In the genomic region with DNA sequence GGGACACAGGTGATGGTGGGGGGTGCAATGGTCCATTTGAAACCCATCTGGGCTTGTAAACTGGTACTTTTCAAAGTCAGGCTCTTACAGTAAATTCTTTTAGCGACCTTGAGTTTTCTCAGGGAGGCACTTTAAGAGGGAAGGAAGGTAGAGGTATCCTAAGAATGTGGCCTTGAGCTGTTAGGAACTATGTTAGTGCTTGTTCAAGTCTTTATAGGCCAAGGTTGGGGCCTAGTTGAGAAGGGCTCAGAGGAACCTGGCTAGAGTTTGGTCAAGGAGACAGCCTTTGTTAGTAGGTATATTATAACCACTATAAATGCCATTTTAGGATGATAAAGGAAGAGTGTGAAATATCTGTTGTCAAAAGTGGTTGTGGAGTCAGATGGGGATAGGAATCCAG, we compare ENCODE assay signal across 1 cellular context.
TF ChIP-seq lines count a peak whose summit lies in the region.

No MANE protein-coding gene starts in this region.

TF ChIP-seq in GM23338, 12 proteins besides CTCF, POLR2A, EP300 and RAD21 (continued from another document):
- TF ChIP-seq, protein P1, sequence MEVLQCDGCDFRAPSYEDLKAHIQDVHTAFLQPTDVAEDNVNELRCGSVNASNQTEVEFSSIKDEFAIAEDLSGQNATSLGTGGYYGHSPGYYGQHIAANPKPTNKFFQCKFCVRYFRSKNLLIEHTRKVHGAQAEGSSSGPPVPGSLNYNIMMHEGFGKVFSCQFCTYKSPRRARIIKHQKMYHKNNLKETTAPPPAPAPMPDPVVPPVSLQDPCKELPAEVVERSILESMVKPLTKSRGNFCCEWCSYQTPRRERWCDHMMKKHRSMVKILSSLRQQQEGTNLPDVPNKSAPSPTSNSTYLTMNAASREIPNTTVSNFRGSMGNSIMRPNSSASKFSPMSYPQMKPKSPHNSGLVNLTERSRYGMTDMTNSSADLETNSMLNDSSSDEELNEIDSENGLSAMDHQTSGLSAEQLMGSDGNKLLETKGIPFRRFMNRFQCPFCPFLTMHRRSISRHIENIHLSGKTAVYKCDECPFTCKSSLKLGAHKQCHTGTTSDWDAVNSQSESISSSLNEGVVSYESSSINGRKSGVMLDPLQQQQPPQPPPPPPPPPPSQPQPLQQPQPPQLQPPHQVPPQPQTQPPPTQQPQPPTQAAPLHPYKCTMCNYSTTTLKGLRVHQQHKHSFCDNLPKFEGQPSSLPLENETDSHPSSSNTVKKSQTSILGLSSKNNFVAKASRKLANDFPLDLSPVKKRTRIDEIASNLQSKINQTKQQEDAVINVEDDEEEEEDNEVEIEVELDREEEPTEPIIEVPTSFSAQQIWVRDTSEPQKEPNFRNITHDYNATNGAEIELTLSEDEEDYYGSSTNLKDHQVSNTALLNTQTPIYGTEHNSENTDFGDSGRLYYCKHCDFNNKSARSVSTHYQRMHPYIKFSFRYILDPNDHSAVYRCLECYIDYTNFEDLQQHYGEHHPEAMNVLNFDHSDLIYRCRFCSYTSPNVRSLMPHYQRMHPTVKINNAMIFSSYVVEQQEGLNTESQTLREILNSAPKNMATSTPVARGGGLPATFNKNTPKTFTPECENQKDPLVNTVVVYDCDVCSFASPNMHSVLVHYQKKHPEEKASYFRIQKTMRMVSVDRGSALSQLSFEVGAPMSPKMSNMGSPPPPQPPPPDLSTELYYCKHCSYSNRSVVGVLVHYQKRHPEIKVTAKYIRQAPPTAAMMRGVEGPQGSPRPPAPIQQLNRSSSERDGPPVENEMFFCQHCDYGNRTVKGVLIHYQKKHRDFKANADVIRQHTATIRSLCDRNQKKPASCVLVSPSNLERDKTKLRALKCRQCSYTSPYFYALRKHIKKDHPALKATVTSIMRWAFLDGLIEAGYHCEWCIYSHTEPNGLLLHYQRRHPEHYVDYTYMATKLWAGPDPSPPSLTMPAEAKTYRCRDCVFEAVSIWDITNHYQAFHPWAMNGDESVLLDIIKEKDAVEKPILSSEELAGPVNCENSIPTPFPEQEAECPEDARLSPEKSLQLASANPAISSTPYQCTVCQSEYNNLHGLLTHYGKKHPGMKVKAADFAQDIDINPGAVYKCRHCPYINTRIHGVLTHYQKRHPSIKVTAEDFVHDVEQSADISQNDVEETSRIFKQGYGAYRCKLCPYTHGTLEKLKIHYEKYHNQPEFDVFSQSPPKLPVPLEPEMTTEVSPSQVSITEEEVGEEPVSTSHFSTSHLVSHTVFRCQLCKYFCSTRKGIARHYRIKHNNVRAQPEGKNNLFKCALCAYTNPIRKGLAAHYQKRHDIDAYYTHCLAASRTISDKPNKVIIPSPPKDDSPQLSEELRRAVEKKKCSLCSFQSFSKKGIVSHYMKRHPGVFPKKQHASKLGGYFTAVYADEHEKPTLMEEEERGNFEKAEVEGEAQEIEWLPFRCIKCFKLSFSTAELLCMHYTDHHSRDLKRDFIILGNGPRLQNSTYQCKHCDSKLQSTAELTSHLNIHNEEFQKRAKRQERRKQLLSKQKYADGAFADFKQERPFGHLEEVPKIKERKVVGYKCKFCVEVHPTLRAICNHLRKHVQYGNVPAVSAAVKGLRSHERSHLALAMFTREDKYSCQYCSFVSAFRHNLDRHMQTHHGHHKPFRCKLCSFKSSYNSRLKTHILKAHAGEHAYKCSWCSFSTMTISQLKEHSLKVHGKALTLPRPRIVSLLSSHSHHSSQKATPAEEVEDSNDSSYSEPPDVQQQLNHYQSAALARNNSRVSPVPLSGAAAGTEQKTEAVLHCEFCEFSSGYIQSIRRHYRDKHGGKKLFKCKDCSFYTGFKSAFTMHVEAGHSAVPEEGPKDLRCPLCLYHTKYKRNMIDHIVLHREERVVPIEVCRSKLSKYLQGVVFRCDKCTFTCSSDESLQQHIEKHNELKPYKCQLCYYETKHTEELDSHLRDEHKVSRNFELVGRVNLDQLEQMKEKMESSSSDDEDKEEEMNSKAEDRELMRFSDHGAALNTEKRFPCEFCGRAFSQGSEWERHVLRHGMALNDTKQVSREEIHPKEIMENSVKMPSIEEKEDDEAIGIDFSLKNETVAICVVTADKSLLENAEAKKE (CRISPR knock-in tag; IDR thresholded peaks at IDR 0.05), result no peak
- TF ChIP-seq STAT1 (IDR thresholded peaks at IDR 0.05; ENCODE audit: unreplicated experiment) (no peak), EZH2phosphoT487 (IDR thresholded peaks at IDR 0.05; ENCODE audit: unreplicated experiment) (no peak), ZNF331 (CRISPR knock-in tag; IDR thresholded peaks at IDR 0.05; ENCODE audit: low read depth) (no peak), ZNF114 (CRISPR knock-in tag; IDR thresholded peaks at IDR 0.05) (no peak), CREB1 (CRISPR knock-in tag; IDR thresholded peaks at IDR 0.05; ENCODE audit: low read depth) (no peak), POLR2AphosphoS5 (IDR thresholded peaks at IDR 0.05; ENCODE audit: low read depth) (no peak), JUNB (IDR thresholded peaks at IDR 0.05; ENCODE audit: unreplicated experiment) (no peak), EZH2 (IDR thresholded peaks at IDR 0.05; ENCODE audit: low read depth, unreplicated experiment) (no peak)
- TF ChIP-seq, protein P2, sequence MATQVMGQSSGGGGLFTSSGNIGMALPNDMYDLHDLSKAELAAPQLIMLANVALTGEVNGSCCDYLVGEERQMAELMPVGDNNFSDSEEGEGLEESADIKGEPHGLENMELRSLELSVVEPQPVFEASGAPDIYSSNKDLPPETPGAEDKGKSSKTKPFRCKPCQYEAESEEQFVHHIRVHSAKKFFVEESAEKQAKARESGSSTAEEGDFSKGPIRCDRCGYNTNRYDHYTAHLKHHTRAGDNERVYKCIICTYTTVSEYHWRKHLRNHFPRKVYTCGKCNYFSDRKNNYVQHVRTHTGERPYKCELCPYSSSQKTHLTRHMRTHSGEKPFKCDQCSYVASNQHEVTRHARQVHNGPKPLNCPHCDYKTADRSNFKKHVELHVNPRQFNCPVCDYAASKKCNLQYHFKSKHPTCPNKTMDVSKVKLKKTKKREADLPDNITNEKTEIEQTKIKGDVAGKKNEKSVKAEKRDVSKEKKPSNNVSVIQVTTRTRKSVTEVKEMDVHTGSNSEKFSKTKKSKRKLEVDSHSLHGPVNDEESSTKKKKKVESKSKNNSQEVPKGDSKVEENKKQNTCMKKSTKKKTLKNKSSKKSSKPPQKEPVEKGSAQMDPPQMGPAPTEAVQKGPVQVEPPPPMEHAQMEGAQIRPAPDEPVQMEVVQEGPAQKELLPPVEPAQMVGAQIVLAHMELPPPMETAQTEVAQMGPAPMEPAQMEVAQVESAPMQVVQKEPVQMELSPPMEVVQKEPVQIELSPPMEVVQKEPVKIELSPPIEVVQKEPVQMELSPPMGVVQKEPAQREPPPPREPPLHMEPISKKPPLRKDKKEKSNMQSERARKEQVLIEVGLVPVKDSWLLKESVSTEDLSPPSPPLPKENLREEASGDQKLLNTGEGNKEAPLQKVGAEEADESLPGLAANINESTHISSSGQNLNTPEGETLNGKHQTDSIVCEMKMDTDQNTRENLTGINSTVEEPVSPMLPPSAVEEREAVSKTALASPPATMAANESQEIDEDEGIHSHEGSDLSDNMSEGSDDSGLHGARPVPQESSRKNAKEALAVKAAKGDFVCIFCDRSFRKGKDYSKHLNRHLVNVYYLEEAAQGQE (IDR thresholded peaks at IDR 0.05; ENCODE audit: unreplicated experiment), result no peak
